Comparison of ENCODE assay signal across 9 cellular contexts in genomic region chr3:42653303-42653559, GRCh38. TPM values are rescaled to one million over a fixed set of nuclear protein-coding genes. Genes with fewer than 3 reads are reported as not detected.
DNase-seq lines count a peak whose midpoint lies in the region; ATAC-seq and TF ChIP-seq lines count a peak whose summit lies in the region.
"Had no signal": no experiment of that assay in that cellular context is flagged by ENCODE, and none has a peak within 500 bp of the region (broad histone marks: within the 10 kb centered on the region; RNA-seq: fewer than 3 reads in every experiment).

No MANE protein-coding gene starts in this region.

- CTCF ChIA-PET in activated naive CD4-positive, alpha-beta T cell treated with anti-CD3 and anti-CD28 coated beads, Interleukin-2, amount 10 ng/mL, durations not matched to agents 7 days and 5 days (lab: Charles Lee), result interaction anchor here (1.4 to 3.1 kb wide), 3 partner anchors 17 to 94 kb away, joined by 5 to 9 read pairs (median 5); partner anchors contain the start of gene SEC22C
- CTCF ChIA-PET in MCF 10A (lab: Yijun Ruan, JAX), result interaction anchor here (0.9 to 3.5 kb wide), 8 partner anchors 8 to 228 kb away, joined by 3 to 27 read pairs (median 5); no protein-coding TSS in a partner anchor

- peaks cover 24% of the 10 kb centered on the region for H3K4me1 Mint-ChIP-seq in activated naive CD4-positive, alpha-beta T cell treated with anti-CD3 and anti-CD28 coated beads, Interleukin-2, amount 10 ng/mL, durations not matched to agents 7 days and 5 days
- peaks cover 41% of the 10 kb centered on the region for H3K4me1 Mint-ChIP-seq in MCF 10A (ENCODE audit: insufficient read depth, unreplicated experiment)

- H3K18ac ChIP-seq in mesenchymal stem cell (ENCODE audit: low read depth in 1 of 2, low read length in 2 of 2), result peak overlapping the region; percentile 89 to 95

- H2BK5ac ChIP-seq in mesenchymal stem cell (ENCODE audit: low read depth, low read length, poor library complexity, severe bottlenecking), result peak overlapping the region; percentile 51

- H3K27ac ChIP-seq in mesenchymal stem cell (ENCODE audit: low read length, poor library complexity, severe bottlenecking) (peak overlapping the region; percentile 91), upper lobe of left lung (peak overlapping the region; percentile 81 to 96 (median 92))

- no peak for TF ChIP-seq CTCF in MCF 10A (IDR thresholded peaks at IDR 0.05; ENCODE audit: unreplicated experiment)
- TF ChIP-seq CTCF in upper lobe of left lung (IDR thresholded peaks at IDR 0.05), result no peak

- H3K9me3 Mint-ChIP-seq in activated naive CD4-positive, alpha-beta T cell treated with anti-CD3 and anti-CD28 coated beads, Interleukin-2, amount 10 ng/mL, durations not matched to agents 7 days and 5 days, result no peaks in the 10 kb centered on the region
- H3K9me3 Mint-ChIP-seq in MCF 10A (ENCODE audit: unreplicated experiment), result no peaks in the 10 kb centered on the region

- intact Hi-C loops in MCF 10A (cut with micrococcal nuclease) (loop anchor here (5.0 kb wide), 1 partner anchor 51 kb away; the partner anchor contains the start of gene NKTR), posterior vena cava (cut with DNase I) (loop anchor here in 1 of 2 donors (10.0 kb wide), 1 partner anchor 48 kb away; the partner anchor contains the start of gene NKTR)

- H2AFZ ChIP-seq in mesenchymal stem cell (ENCODE audit: low read depth, low read length), result no peak overlapping the region

- no peak for TF ChIP-seq POLR2A in upper lobe of left lung (IDR thresholded peaks at IDR 0.05)

- no peak for TF ChIP-seq EP300 in upper lobe of left lung (IDR thresholded peaks at IDR 0.05)

- peak overlapping the region; percentile 74 to 90 for H3K4me3 ChIP-seq in mesenchymal stem cell (ENCODE audit: insufficient read depth in 1 of 2, low read depth in 1 of 2, low read length in 2 of 2)
- peak overlapping the region; percentile 78 to 85 (median 84) for H3K4me3 ChIP-seq in upper lobe of left lung

- peak overlapping the region; percentile 52 for H3K27ac Mint-ChIP-seq in activated naive CD4-positive, alpha-beta T cell treated with anti-CD3 and anti-CD28 coated beads, Interleukin-2, amount 10 ng/mL, durations not matched to agents 7 days and 5 days
- H3K27ac Mint-ChIP-seq in MCF 10A (ENCODE audit: low read depth, unreplicated experiment), result peak overlapping the region; percentile 89

- H2BK15ac ChIP-seq in mesenchymal stem cell (ENCODE audit: low read depth, poor library complexity, severe bottlenecking), result peak overlapping the region; percentile 83

- H3K27me3 ChIP-seq in mesenchymal stem cell (ENCODE audit: control insufficient read depth in 1 of 2, insufficient read depth in 1 of 2, low read length in 2 of 2) (no peaks in the 10 kb centered on the region), upper lobe of left lung (no peaks in the 10 kb centered on the region)

- H2BK120ac ChIP-seq in mesenchymal stem cell (ENCODE audit: low read depth, low read length), result no peak overlapping the region

- peak overlapping the region; percentile 92 for H3K9ac ChIP-seq in mesenchymal stem cell (ENCODE audit: low read length)

- H3K79me1 ChIP-seq in mesenchymal stem cell (replicated peaks; ENCODE audit: low read length, poor library complexity, severe bottlenecking), result peaks cover 26% of the 10 kb centered on the region

- peak overlapping the region; percentile 90 for H4K91ac ChIP-seq in mesenchymal stem cell (ENCODE audit: low read length)

- H3K27me3 Mint-ChIP-seq in activated naive CD4-positive, alpha-beta T cell treated with anti-CD3 and anti-CD28 coated beads, Interleukin-2, amount 10 ng/mL, durations not matched to agents 7 days and 5 days, result peaks cover 31% of the 10 kb centered on the region
- H3K27me3 Mint-ChIP-seq in MCF 10A (ENCODE audit: insufficient read depth, unreplicated experiment), result no peaks in the 10 kb centered on the region

- peak in 1 of 2 donors; percentile 0 for ATAC-seq in upper lobe of left lung (ENCODE audit: low FRiP score in 2 of 2)

- H3K14ac ChIP-seq in mesenchymal stem cell (ENCODE audit: low read length in 2 of 2), result peak overlapping the region in 1 of 2 experiments; percentile 75

- no TSS peak for BruUV-seq in MCF 10A (replicated peaks; lab: Mats Ljungman, UMichigan)

- peak overlapping the region; percentile 62 to 93 for H3K4ac ChIP-seq in mesenchymal stem cell (ENCODE audit: low read depth in 1 of 2, low read length in 2 of 2)

- peak overlapping the region; percentile 88 for H2AK5ac ChIP-seq in mesenchymal stem cell (ENCODE audit: low read length, severe bottlenecking)

- H2BK12ac ChIP-seq in mesenchymal stem cell (ENCODE audit: low read length in 2 of 2), result peak overlapping the region; percentile 32 to 34

- peaks cover 10% of the 10 kb centered on the region for H3K36me3 Mint-ChIP-seq in activated naive CD4-positive, alpha-beta T cell treated with anti-CD3 and anti-CD28 coated beads, Interleukin-2, amount 10 ng/mL, durations not matched to agents 7 days and 5 days
- H3K36me3 Mint-ChIP-seq in MCF 10A (ENCODE audit: insufficient read depth, unreplicated experiment), result peaks cover 30% of the 10 kb centered on the region

- WGBS in mesenchymal stem cell, result 54% methylated on average over 3 of the region's 3 CpGs
- WGBS in upper lobe of left lung, 2 donors, result 36 to 38% methylated on average over 3 of the region's 3 CpGs

- peaks cover 26 to 42% of the 10 kb centered on the region in 2 experiments for H3K36me3 ChIP-seq in mesenchymal stem cell (ENCODE audit: control insufficient read depth in 1 of 2, insufficient read depth in 2 of 2, low read depth in 1 of 2, low read length in 2 of 2)
- peaks cover 0 to 12% (median 2%) of the 10 kb centered on the region in 4 donors for H3K36me3 ChIP-seq in upper lobe of left lung

- H3K23ac ChIP-seq in mesenchymal stem cell (ENCODE audit: low read length in 2 of 2), result peak overlapping the region in 1 of 2 experiments; percentile 66

- no peak for DNase-seq in activated naive CD4-positive, alpha-beta T cell treated with anti-CD3 and anti-CD28 coated beads, Interleukin-2, amount 10 ng/mL, durations not matched to agents 7 days and 5 days
- no peak for DNase-seq in activated naive CD4-positive, alpha-beta T cell treated with anti-CD3 and anti-CD28 coated beads, Interleukin-2, amount 50 U/mL, for 16 hours
- DNase-seq in MCF 10A (ENCODE audit: unreplicated experiment), result no peak
- peak; percentile 14 for DNase-seq in mesenchymal stem cell
- no peak for DNase-seq in upper lobe of left lung
- DNase-seq in CD1c-positive myeloid dendritic cell (ENCODE audit: extremely low spot score), result no peak
- DNase-seq in posterior vena cava (ENCODE audit: low spot score), result no peak
- no peak for DNase-seq in ureter (ENCODE audit: low spot score)

- H3K4me1 ChIP-seq in mesenchymal stem cell (ENCODE audit: control insufficient read depth, insufficient read depth, low read depth, low read length) (peaks cover 63% of the 10 kb centered on the region), upper lobe of left lung (peaks cover 33 to 48% (median 39%) of the 10 kb centered on the region in 4 donors)

- POLR2A ChIA-PET in MCF 10A (lab: Yijun Ruan, JAX), result interaction anchor here (0.9 to 3.9 kb wide), 8 partner anchors 8 to 125 kb away, joined by 3 to 25 read pairs (median 5); partner anchors contain the start of genes KLHL40, NKTR and SEC22C

- H3K9me3 ChIP-seq in mesenchymal stem cell (ENCODE audit: control insufficient read depth, low read length), result no peaks in the 10 kb centered on the region
- H3K9me3 ChIP-seq in upper lobe of left lung, result no peaks in the 10 kb centered on the region

- peak overlapping the region; percentile 90 for H3K4me2 ChIP-seq in mesenchymal stem cell (ENCODE audit: low read length, poor library complexity, severe bottlenecking)

- peak overlapping the region; percentile 66 for H3K4me3 Mint-ChIP-seq in activated naive CD4-positive, alpha-beta T cell treated with anti-CD3 and anti-CD28 coated beads, Interleukin-2, amount 10 ng/mL, durations not matched to agents 7 days and 5 days
- peak overlapping the region; percentile 90 for H3K4me3 Mint-ChIP-seq in MCF 10A (ENCODE audit: unreplicated experiment)

- H4K8ac ChIP-seq in mesenchymal stem cell (ENCODE audit: low read length), result peak overlapping the region; percentile 84

RNA-seq across cellular contexts. Expression of gene ZBTB47, which starts 0.3 kb away (rescaled TPM):
- total RNA-seq in MCF 10A (2022) (10.9 and 12.4 TPM in 2 replicates), upper lobe of left lung (10 to 100 TPM; 25.1 to 35.8 (median 29.9) TPM), posterior vena cava (100 to 1,000 TPM in 1 of 2 donors, 10 to 100 TPM in 1; 83.8 to 109 TPM), ureter (32.1 TPM)
- 10.8 TPM for polyA plus RNA-seq in mesenchymal stem cell (2013, experiment 1 of 2)
- polyA plus RNA-seq in mesenchymal stem cell (2013, experiment 2 of 2), result 9.7 TPM

RNA-seq across cellular contexts. Expression of gene KLHL40, which starts 32.1 kb away (rescaled TPM):
- total RNA-seq in MCF 10A (2022) (not detected in 2 replicates), upper lobe of left lung (not detected), posterior vena cava (not detected), ureter (not detected)
- not detected for polyA plus RNA-seq in mesenchymal stem cell (2013, experiment 1 of 2)
- polyA plus RNA-seq in mesenchymal stem cell (2013, experiment 2 of 2), result not detected
- total RNA-seq: Daoy had no signal

RNA-seq across cellular contexts. Expression of gene HHATL, which starts 49.4 kb away (rescaled TPM):
- total RNA-seq in MCF 10A (2022) (not detected in 2 replicates), upper lobe of left lung (1 to 10 TPM in 2 of 6 donors, under 1 TPM in 2, not detected in 2; 0.71 to 1.6 (median 0.98) TPM), posterior vena cava (1 to 10 TPM in 1 of 2 donors, under 1 TPM in 1; 0.65 to 1.0 TPM), ureter (0.73 TPM)
- not detected for polyA plus RNA-seq in mesenchymal stem cell (2013, experiment 1 of 2)
- polyA plus RNA-seq in mesenchymal stem cell (2013, experiment 2 of 2), result not detected
- total RNA-seq: Daoy had no signal

RNA-seq across cellular contexts. Expression of gene NKTR, which starts 52.7 kb away (rescaled TPM):
- total RNA-seq in MCF 10A (2022) (63.4 and 63.5 TPM in 2 replicates), upper lobe of left lung (100 to 1,000 TPM in 3 of 6 donors, 10 to 100 TPM in 3; 53.7 to 231 (median 103) TPM), posterior vena cava (10 to 100 TPM; 75.2 to 78.0 TPM), ureter (137 TPM)
- 26.4 TPM for polyA plus RNA-seq in mesenchymal stem cell (2013, experiment 1 of 2)
- 22.4 TPM for polyA plus RNA-seq in mesenchymal stem cell (2013, experiment 2 of 2)
